19 cellular contexts compared by ENCODE assay signal in genomic region chr13:41956272-41956671, GRCh38. TPM values are rescaled to one million over a fixed set of nuclear protein-coding genes. Genes with fewer than 3 reads are reported as not detected.
DNase-seq lines count a peak whose midpoint lies in the region; ATAC-seq and TF ChIP-seq lines count a peak whose summit lies in the region.
"Had no signal": no experiment of that assay in that cellular context is flagged by ENCODE, and none has a peak within 500 bp of the region (broad histone marks: within the 10 kb centered on the region; RNA-seq: fewer than 3 reads in every experiment).

No MANE protein-coding gene starts in this region.

- no peak overlapping the region for H2AFZ ChIP-seq in KMS-11 (ENCODE audit: low read depth)

- H3K4me1 Mint-ChIP-seq in activated naive CD8-positive, alpha-beta T cell (ENCODE audit: low read depth): peaks cover 62% of the 10 kb centered on the region
- peaks cover 52% of the 10 kb centered on the region for H3K4me1 Mint-ChIP-seq in activated naive CD8-positive, alpha-beta T cell treated with anti-CD3 and anti-CD28 coated beads, Interleukin-2, amount 50 U/mL, for 24 hours

- no peak overlapping the region for H3K4me3 Mint-ChIP-seq in activated naive CD8-positive, alpha-beta T cell
- no peak overlapping the region for H3K4me3 Mint-ChIP-seq in activated naive CD8-positive, alpha-beta T cell treated with anti-CD3 and anti-CD28 coated beads, Interleukin-2, amount 50 U/mL, for 24 hours

- H3K27ac Mint-ChIP-seq in activated naive CD8-positive, alpha-beta T cell: peak overlapping the region; percentile 41
- H3K27ac Mint-ChIP-seq in activated naive CD8-positive, alpha-beta T cell treated with anti-CD3 and anti-CD28 coated beads, Interleukin-2, amount 50 U/mL, for 24 hours: no peak overlapping the region

- H3K79me2 ChIP-seq in KMS-11 (ENCODE audit: insufficient read depth, low read depth): peaks cover 60% of the 10 kb centered on the region

- no peaks in the 10 kb centered on the region for H3K9me3 ChIP-seq in liver (ENCODE audit: control insufficient read depth in 4 of 4, low read length in 3 of 4)
- H3K9me3 ChIP-seq: Peyer's patch had no signal

- H3K9ac ChIP-seq in KMS-11 (no peak overlapping the region), liver (ENCODE audit: low read depth in 1 of 2, low read length in 2 of 2) (peak overlapping the region; percentile 19 to 69)

- H3K36me3 ChIP-seq in KMS-11 (ENCODE audit: insufficient read depth) (no peaks in the 10 kb centered on the region), liver (ENCODE audit: control insufficient read depth in 4 of 4, insufficient read depth in 3 of 4, low read depth in 1 of 4, low read length in 3 of 4) (no peaks in the 10 kb centered on the region)
- H3K36me3 ChIP-seq: Peyer's patch had no signal

- peak overlapping the region; percentile 39; the same call in 1 of the 2 replicates for H3K4me2 ChIP-seq in KMS-11

- TF ChIP-seq RAD21 in liver (IDR thresholded peaks at IDR 0.05): no peak

- H3K9me3 Mint-ChIP-seq in activated naive CD8-positive, alpha-beta T cell (ENCODE audit: low read depth): no peaks in the 10 kb centered on the region
- H3K9me3 Mint-ChIP-seq in activated naive CD8-positive, alpha-beta T cell treated with anti-CD3 and anti-CD28 coated beads, Interleukin-2, amount 50 U/mL, for 24 hours: no peaks in the 10 kb centered on the region

- H3K4me3 ChIP-seq in KMS-11 (IDR thresholded peaks at IDR 0.05; ENCODE audit: insufficient read depth, low read depth, low read length) (no peak overlapping the region), liver (ENCODE audit: low read depth in 1 of 3, low read length in 3 of 3) (peak overlapping the region in 1 of 3 donors; percentile 45)
- H3K4me3 ChIP-seq: Peyer's patch had no signal

- no peak for ATAC-seq in activated naive CD8-positive, alpha-beta T cell treated with anti-CD3 and anti-CD28 coated beads, Interleukin-2, amount 50 U/mL, for 24 hours
- no peak for ATAC-seq in HG03442 (IDR thresholded peaks at IDR 0.05; ENCODE audit: unreplicated experiment)

- H3K27me3 Mint-ChIP-seq in activated naive CD8-positive, alpha-beta T cell: no peaks in the 10 kb centered on the region
- H3K27me3 Mint-ChIP-seq in activated naive CD8-positive, alpha-beta T cell treated with anti-CD3 and anti-CD28 coated beads, Interleukin-2, amount 50 U/mL, for 24 hours: no peaks in the 10 kb centered on the region

- no peak for TF ChIP-seq CTCF in KMS-11 (conservative IDR thresholded peaks at IDR 0.05; ENCODE audit: low read depth, low read length)
- no peak for TF ChIP-seq CTCF in liver (IDR thresholded peaks at IDR 0.05; ENCODE audit: low read depth, low read length, missing input control)

- peaks cover 16% of the 10 kb centered on the region for H3K36me3 Mint-ChIP-seq in activated naive CD8-positive, alpha-beta T cell
- peaks cover 18% of the 10 kb centered on the region for H3K36me3 Mint-ChIP-seq in activated naive CD8-positive, alpha-beta T cell treated with anti-CD3 and anti-CD28 coated beads, Interleukin-2, amount 50 U/mL, for 24 hours (ENCODE audit: low read depth)

- H3K27me3 ChIP-seq in KMS-11 (ENCODE audit: insufficient read depth, low read depth) (no peaks in the 10 kb centered on the region), liver (ENCODE audit: control insufficient read depth in 4 of 4, insufficient read depth in 4 of 4, low read length in 3 of 4) (no peaks in the 10 kb centered on the region)
- H3K27me3 ChIP-seq: Peyer's patch had no signal

- peaks cover 46% of the 10 kb centered on the region for H3K4me1 ChIP-seq in KMS-11 (ENCODE audit: low read depth, poor library complexity, severe bottlenecking)
- peaks cover 4 to 36% (median 30%) of the 10 kb centered on the region in 4 donors for H3K4me1 ChIP-seq in liver (ENCODE audit: control insufficient read depth in 4 of 4, insufficient read depth in 4 of 4, low read length in 3 of 4)

- DNase-seq in activated naive CD8-positive, alpha-beta T cell treated with anti-CD3 and anti-CD28 coated beads, Interleukin-2, amount 50 U/mL, for 24 hours: no peak
- DNase-seq in NK-92 treated with Interleukin-12 subunit alpha and Interleukin-12 subunit beta, amount 100 ng/mL, for 24 hours (lab: John Stamatoyannopoulos, UW): no peak
- no peak for DNase-seq in SIG-M5 (lab: John Stamatoyannopoulos, UW)
- no peak for DNase-seq in stimulated activated CD4-positive, alpha-beta T cell treated with anti-CD3 and anti-CD28 coated beads, Interleukin-4, amount 100 ng/mL, for 24 hours
- DNase-seq: DND-41, KBM-7, NCI-H1417 treated with DMSO at 0.1 percent for 48 hours, NCI-H187 treated with DMSO at 0.1 percent for 48 hours, NCI-H226, NCI-H524, NCI-H82, Peyer's patch, SW 1271 had no signal

- H3K27ac ChIP-seq in KMS-11: no peak overlapping the region
- peak overlapping the region; percentile 51 to 74 for H3K27ac ChIP-seq in liver (ENCODE audit: low read depth in 1 of 2, low read length in 2 of 2)
- H3K27ac ChIP-seq: 22Rv1, C4-2B, Peyer's patch had no signal

- no peaks in the 10 kb centered on the region for H4K20me1 ChIP-seq in KMS-11 (ENCODE audit: insufficient read depth)

TF ChIP-seq in liver, 16 proteins besides CTCF, POLR2A, EP300 and RAD21:
- TF ChIP-seq FOXA1 (IDR thresholded peaks at IDR 0.05) (no peak), TAF1 (conservative IDR thresholded peaks at IDR 0.05) (no peak), YY1 (IDR thresholded peaks at IDR 0.05) (no peak), GABPA (IDR thresholded peaks at IDR 0.05 in 1 of 2, conservative IDR thresholded peaks at IDR 0.05 in 1 of 2) (no peak), RXRA (IDR thresholded peaks at IDR 0.05) (peak in 1 of 2 donors; percentile 37), HNF4A (conservative IDR thresholded peaks at IDR 0.05) (peak; percentile 28 to 38), REST (IDR thresholded peaks at IDR 0.05) (no peak), JUND (IDR thresholded peaks at IDR 0.05) (no peak), HNF4G (IDR thresholded peaks at IDR 0.05) (no peak), EGR1 (IDR thresholded peaks at IDR 0.05; ENCODE audit: low read depth in 2 of 2) (no peak), NR2F2 (IDR thresholded peaks at IDR 0.05) (no peak)
- TF ChIP-seq, protein P1, sequence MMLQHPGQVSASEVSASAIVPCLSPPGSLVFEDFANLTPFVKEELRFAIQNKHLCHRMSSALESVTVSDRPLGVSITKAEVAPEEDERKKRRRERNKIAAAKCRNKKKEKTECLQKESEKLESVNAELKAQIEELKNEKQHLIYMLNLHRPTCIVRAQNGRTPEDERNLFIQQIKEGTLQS (IDR thresholded peaks at IDR 0.05): no peak

RNA-seq across cellular contexts. Expression of gene VWA8, which starts 4.6 kb away (rescaled TPM):
- 10 to 100 TPM; 16.9 to 50.3 TPM for total RNA-seq in liver
- polyA plus RNA-seq in liver: 1 to 10 TPM; 7.1 to 8.0 TPM
